ENCODE assay signal across 1 cellular context in genomic region chr3:124620600-124621063, GRCh38.
A peak's percentile ranks its signal among the peaks of the same experiment; 100 is the strongest.
TF ChIP-seq lines count a peak whose summit lies in the region.

No MANE protein-coding gene starts in this region.

TF ChIP-seq in K562, 482 proteins besides CTCF, POLR2A, EP300 and RAD21 (continued from another document and continues in another):
- TF ChIP-seq THRA (IDR thresholded peaks at IDR 0.05): 0 out of 2 replicates have a peak, but pooled peaks have one; percentile 35
- TF ChIP-seq HNRNPUL1 (IDR thresholded peaks at IDR 0.05; ENCODE audit: low read length): no peak
- peak; percentile 85 for TF ChIP-seq MAFG (tag; conservative IDR thresholded peaks at IDR 0.05)
- TF ChIP-seq NR1H2 (CRISPR knock-in tag; IDR thresholded peaks at IDR 0.05): 0 out of 2 replicates have a peak, but pooled peaks have one; percentile 67
- TF ChIP-seq ZNF639 (CRISPR knock-in tag; conservative IDR thresholded peaks at IDR 0.05 in 1 of 2, IDR thresholded peaks at IDR 0.05 in 1 of 2): no peak
- peak; percentile 46 for TF ChIP-seq PML (IDR thresholded peaks at IDR 0.05; ENCODE audit: low read length)
- TF ChIP-seq KAT7 (CRISPR knock-in tag; IDR thresholded peaks at IDR 0.05; ENCODE audit: borderline replicate concordance): no peak
- TF ChIP-seq MBD1 (CRISPR knock-in tag; IDR thresholded peaks at IDR 0.05): no peak
- TF ChIP-seq KDM5B (IDR thresholded peaks at IDR 0.05; ENCODE audit: insufficient replicate concordance, low read depth, low read length): no peak
- no peak for TF ChIP-seq POLR3A (IDR thresholded peaks at IDR 0.05; ENCODE audit: borderline replicate concordance, extremely low read depth, insufficient read depth, insufficient read length)
- no peak for TF ChIP-seq HDGF (IDR thresholded peaks at IDR 0.05)
- no peak for TF ChIP-seq ZC3H4 (CRISPR knock-in tag; IDR thresholded peaks at IDR 0.05; ENCODE audit: borderline replicate concordance)
- TF ChIP-seq RFX5 (IDR thresholded peaks at IDR 0.05; ENCODE audit: low read depth, low read length): no peak
- no peak for TF ChIP-seq JUNB (CRISPR knock-in tag; conservative IDR thresholded peaks at IDR 0.05)
- no peak for TF ChIP-seq IRF1 (CRISPR knock-in tag; IDR thresholded peaks at IDR 0.05; ENCODE audit: borderline replicate concordance)
- no peak for TF ChIP-seq ZNF212 (CRISPR knock-in tag; IDR thresholded peaks at IDR 0.05)
- peak; percentile 58; the same call in 1 of the 2 replicates for TF ChIP-seq MEF2A (IDR thresholded peaks at IDR 0.05; ENCODE audit: control insufficient read depth, low read depth, low read length)
- TF ChIP-seq CREB5 (CRISPR knock-in tag; IDR thresholded peaks at IDR 0.05): no peak
- TF ChIP-seq ZNF79 (CRISPR knock-in tag; IDR thresholded peaks at IDR 0.05; ENCODE audit: low read depth): no peak
- TF ChIP-seq ZFP1 (CRISPR knock-in tag; IDR thresholded peaks at IDR 0.05): no peak
- no peak for TF ChIP-seq MITF (IDR thresholded peaks at IDR 0.05)
- TF ChIP-seq BDP1 (IDR thresholded peaks at IDR 0.05; ENCODE audit: insufficient read depth, insufficient read length): no peak
- no peak for TF ChIP-seq NR0B1 (IDR thresholded peaks at IDR 0.05; ENCODE audit: partially characterized antibody)
- TF ChIP-seq SIRT6 (IDR thresholded peaks at IDR 0.05; ENCODE audit: low read depth, low read length): no peak
- TF ChIP-seq PREB (CRISPR knock-in tag; IDR thresholded peaks at IDR 0.05): no peak
- TF ChIP-seq POLR2G (IDR thresholded peaks at IDR 0.05; ENCODE audit: low read depth, low read length): no peak
- TF ChIP-seq ATF2 (CRISPR knock-in tag; IDR thresholded peaks at IDR 0.05): no peak
- peak; percentile 89 for TF ChIP-seq C11orf30 (IDR thresholded peaks at IDR 0.05; ENCODE audit: low read depth)
- peak; percentile 84 for TF ChIP-seq CBFA2T2 (conservative IDR thresholded peaks at IDR 0.05)
- TF ChIP-seq PTRF (tag; IDR thresholded peaks at IDR 0.05): no peak
- TF ChIP-seq AFF1 (IDR thresholded peaks at IDR 0.05; ENCODE audit: low read depth in 1 of 2, partially characterized antibody in 2 of 2): peak in 1 of 2 experiments; percentile 53
- TF ChIP-seq UBTF (IDR thresholded peaks at IDR 0.05; ENCODE audit: borderline replicate concordance in 1 of 2, low read depth in 2 of 2, low read length in 2 of 2): peak; percentile 95 to 99
- TF ChIP-seq ZHX1 (conservative IDR thresholded peaks at IDR 0.05; ENCODE audit: low read length): no peak
- TF ChIP-seq ZNF436 (CRISPR knock-in tag; IDR thresholded peaks at IDR 0.05): no peak
